8 cellular contexts compared by ENCODE assay signal in genomic region chrX:72123471-72124185, GRCh38. TPM values are rescaled to one million over a fixed set of nuclear protein-coding genes. Genes with fewer than 3 reads are reported as not detected.
A peak's percentile ranks its signal among the peaks of the same experiment; 100 is the strongest.
DNase-seq lines count a peak whose midpoint lies in the region; ATAC-seq, FAIRE-seq and TF ChIP-seq lines count a peak whose summit lies in the region.

No MANE protein-coding gene starts in this region.

- CTCF ChIA-PET in GM12878 (lab: Yijun Ruan, JAX) = interaction anchor here (1.3 to 9.8 kb wide), 4 partner anchors 14 to 125 kb away, joined by 3 to 81 read pairs (median 23); no protein-coding TSS in a partner anchor
- CTCF ChIA-PET in activated CD4-positive, alpha-beta memory T cell treated with anti-CD3 and anti-CD28 coated beads for 36 hours (lab: Charles Lee) = interaction anchor here (1.0 to 5.2 kb wide), 5 partner anchors 21 to 125 kb away, joined by 3 to 57 read pairs (median 19); no protein-coding TSS in a partner anchor

- TF ChIP-seq EP300 in GM12878 (IDR thresholded peaks at IDR 0.05; ENCODE audit: borderline replicate concordance in 1 of 2, control insufficient read depth in 1 of 2, low read depth in 2 of 2, low read length in 2 of 2) = no peak

- H3K27ac ChIP-seq in GM12878 (ENCODE audit: control insufficient read depth, insufficient read depth) (no peak overlapping the region), subcutaneous abdominal adipose tissue (ENCODE audit: low read depth, low read length) (peak overlapping the region; percentile 42)

- WGBS in GM12878 (ENCODE audit: insufficient coverage, insufficient replicate concordance, low lambda C conversion rate, missing lambda C conversion rate) = 44% methylated on average over 11 of the region's 11 CpGs

- no peaks in the 10 kb centered on the region for H3K79me2 ChIP-seq in GM12878 (ENCODE audit: control insufficient read depth, insufficient read depth, low read length)

- H3K4me1 ChIP-seq in GM12878 (ENCODE audit: control insufficient read depth, insufficient read depth, low read length) (0 out of 2 replicates have a peak, but pooled peaks cover 2% of the 10 kb centered on the region), subcutaneous abdominal adipose tissue (ENCODE audit: control insufficient read depth in 5 of 5, insufficient read depth in 5 of 5, low read length in 5 of 5) (peaks cover 31 to 78% (median 65%) of the 10 kb centered on the region in 5 donors)

- no peaks in the 10 kb centered on the region for H3K36me3 ChIP-seq in GM12878 (ENCODE audit: control insufficient read depth in 2 of 2, insufficient read depth in 2 of 2, low read length in 1 of 2)
- no peaks in the 10 kb centered on the region for H3K36me3 ChIP-seq in subcutaneous abdominal adipose tissue (ENCODE audit: control insufficient read depth in 5 of 5, insufficient read depth in 5 of 5, low read length in 5 of 5)

- no peak for TF ChIP-seq RAD21 in GM12878 (IDR thresholded peaks at IDR 0.05; ENCODE audit: insufficient read depth, low read depth, low read length)

- H3K4me2 ChIP-seq in GM12878 (ENCODE audit: control insufficient read depth, insufficient read depth) = no peak overlapping the region

- H3K4me3 ChIP-seq in GM12878 (no peak overlapping the region), subcutaneous abdominal adipose tissue (ENCODE audit: low read depth in 1 of 5, low read length in 5 of 5) (peak overlapping the region in 1 of 5 donors; percentile 13)

- DNase-seq in HT1080 (ENCODE audit: low read depth) (peak; percentile 23), GM12878 (ENCODE audit: low read depth, low spot score) (no peak), iris pigment epithelial cell (ENCODE audit: low read depth) (peak; percentile 49), HT-29 (ENCODE audit: low spot score) (no peak), mucosa of gallbladder (ENCODE audit: low spot score) (no peak)
- no peak for DNase-seq in activated CD4-positive, alpha-beta memory T cell treated with anti-CD3 and anti-CD28 coated beads for 36 hours

- intact Hi-C loops in GM12878 (cut with micrococcal nuclease; ENCODE audit: unreplicated experiment) = loop anchor here (2.0 kb wide), 1 partner anchor 23 kb away; no protein-coding TSS in a partner anchor
- intact Hi-C loops in activated CD4-positive, alpha-beta memory T cell treated with anti-CD3 and anti-CD28 coated beads for 36 hours (cut with micrococcal nuclease) = no loop called here

- SMC1A ChIA-PET in GM12878 (lab: Charles Lee; ENCODE audit: uncharacterized antibody, unreplicated experiment) = interaction anchor here (5.4 kb wide), 1 partner anchor 102 kb away, joined by 45 read pairs; no protein-coding TSS in a partner anchor

- H3K9ac ChIP-seq in GM12878 (ENCODE audit: control insufficient read depth, insufficient read depth, low read length) (no peak overlapping the region), subcutaneous abdominal adipose tissue (ENCODE audit: low read length in 5 of 5) (no peak overlapping the region)

- H3K9me3 ChIP-seq in GM12878 (replicated peaks; ENCODE audit: control insufficient read depth, insufficient read depth, low read length) (no peaks in the 10 kb centered on the region), subcutaneous abdominal adipose tissue (ENCODE audit: control insufficient read depth in 5 of 5, low read length in 5 of 5) (no peaks in the 10 kb centered on the region)

- H3K27me3 ChIP-seq in GM12878 (replicated peaks in 1 of 2; ENCODE audit: control insufficient read depth in 2 of 2, insufficient read depth in 2 of 2, low read length in 1 of 2) (no peaks in the 10 kb centered on the region; a peak in 2 of 4 replicates), subcutaneous abdominal adipose tissue (ENCODE audit: control insufficient read depth in 5 of 5, insufficient read depth in 4 of 5, low read length in 5 of 5) (peaks cover 0 to 39% (median 5%) of the 10 kb centered on the region in 5 donors)

- H4K20me1 ChIP-seq in GM12878 (ENCODE audit: control insufficient read depth, insufficient read depth) = no peaks in the 10 kb centered on the region

- no peaks in the 10 kb centered on the region for H3K9me3 Mint-ChIP-seq in activated CD4-positive, alpha-beta memory T cell treated with anti-CD3 and anti-CD28 coated beads for 36 hours

- H3K27me3 Mint-ChIP-seq in activated CD4-positive, alpha-beta memory T cell treated with anti-CD3 and anti-CD28 coated beads for 36 hours = no peaks in the 10 kb centered on the region

- peaks cover 56% of the 10 kb centered on the region for H3K4me1 Mint-ChIP-seq in activated CD4-positive, alpha-beta memory T cell treated with anti-CD3 and anti-CD28 coated beads for 36 hours (ENCODE audit: low read depth)

- no peak overlapping the region for H3K27ac Mint-ChIP-seq in activated CD4-positive, alpha-beta memory T cell treated with anti-CD3 and anti-CD28 coated beads for 36 hours

- BruUV-seq in GM12878 (replicated peaks; lab: Mats Ljungman, UMichigan) = no TSS peak

- ATAC-seq in GM12878 (no peak), GM21423 (IDR thresholded peaks at IDR 0.05; ENCODE audit: unreplicated experiment) (no peak)

- no peak for TF ChIP-seq CTCF in GM12878 (IDR thresholded peaks at IDR 0.05 in 2 of 3, conservative IDR thresholded peaks at IDR 0.05 in 1 of 3; ENCODE audit: control insufficient read depth in 2 of 3, extremely low read depth in 1 of 3, insufficient read depth in 1 of 3, low read depth in 3 of 3, low read length in 3 of 3)

- no peaks in the 10 kb centered on the region for H3K36me3 Mint-ChIP-seq in activated CD4-positive, alpha-beta memory T cell treated with anti-CD3 and anti-CD28 coated beads for 36 hours

- RAD21 ChIA-PET in GM12878 (lab: Charles Lee; ENCODE audit: unreplicated experiment) = interaction anchor here (0.9 to 4.3 kb wide), 2 partner anchors 104 to 125 kb away, joined by 4 to 43 read pairs; no protein-coding TSS in a partner anchor

- H3K4me3 Mint-ChIP-seq in activated CD4-positive, alpha-beta memory T cell treated with anti-CD3 and anti-CD28 coated beads for 36 hours = no peak overlapping the region

- no peak for FAIRE-seq in GM12878 (lab: Jason Lieb, UNC)

- H2AFZ ChIP-seq in GM12878 (ENCODE audit: control insufficient read depth, low read depth, low read length) = no peak overlapping the region

- POLR2A ChIA-PET in GM12878 (lab: Charles Lee) = interaction anchor here (0.6 kb wide), 1 partner anchor 24 kb away, joined by 9 read pairs; no protein-coding TSS in a partner anchor
- POLR2A ChIA-PET in activated CD4-positive, alpha-beta memory T cell treated with anti-CD3 and anti-CD28 coated beads for 36 hours (lab: Charles Lee) = no interaction called here

- in situ Hi-C loops in GM12878 (cut with MboI) = no loop called here

- no peak for TF ChIP-seq POLR2A in GM12878 (IDR thresholded peaks at IDR 0.05; ENCODE audit: low read depth, low read length)

TF ChIP-seq in GM12878, 131 proteins besides CTCF, POLR2A, EP300 and RAD21 (continues in another document):
- no peak for TF ChIP-seq EZH2 (IDR thresholded peaks at IDR 0.05; ENCODE audit: borderline replicate concordance, control insufficient read depth, low read depth, low read length)

RNA-seq across cellular contexts. Expression of gene RTL5, which starts 8.1 kb away (rescaled TPM):
- total RNA-seq in HT1080 (2014; rRNA removed; shearing (Covaris generic)) = not detected in 2 replicates
- polyA plus RNA-seq in HT1080 (2015; cell fraction: cytosol; rRNA removed) = 0.10 TPM in 1 of 2 replicates, not detected in the other
- 0.05 and 0.24 TPM in 2 replicates for polyA plus RNA-seq in HT1080 (2015; cell fraction: nucleus; rRNA removed)
- not detected in 2 replicates for total RNA-seq in GM12878 (2013; cell fraction: nucleolus; rRNA removed)
- total RNA-seq in GM12878 (2014; rRNA removed) (under 0.01 and 0.11 TPM in 2 replicates), GM12878 (2014; rRNA removed; fragmentation: Illumina TruSeq; extraction: Trizol) (not detected in 2 replicates), GM12878 (2021) (0.05 and 0.10 TPM in 2 replicates), mucosa of gallbladder (6.8 TPM)
- 0.25 TPM for polyA plus RNA-seq in GM12878 (2011; ENCODE audit: low read depth)
- polyA plus RNA-seq in GM12878 (2011; rRNA removed) (not detected in 2 replicates), GM12878 (2014; fragmentation: Illumina TruSeq; extraction: Trizol) (0.01 TPM in 1 of 2 replicates, not detected in the other), GM12878 (2014; fragmentation: Nextera tagmentation; extraction: Ambion mirVana) (not detected), GM12878 (2014; rRNA removed) (0.03 and 0.05 TPM in 2 replicates), GM12878 (2016; fragmentation: Nextera tagmentation; extraction: Ambion mirVana) (under 1 TPM in 1 of 2 experiments, not detected in 1; 0.08 TPM)
- not detected in 2 replicates for polyA plus RNA-seq in GM12878 (2011; cell fraction: cytosol; rRNA removed)
- polyA plus RNA-seq in GM12878 (2011; cell fraction: nucleus; rRNA removed) = 0.06 and 0.15 TPM in 2 replicates
- 0.28 and 0.34 TPM in 2 replicates for polyA plus RNA-seq in GM12878 (2012)
- polyA minus RNA-seq in GM12878 (2011; rRNA and poly(A)+ RNA removed) = not detected in 2 replicates
- not detected in 2 replicates for polyA minus RNA-seq in GM12878 (2011; cell fraction: cytosol; rRNA and poly(A)+ RNA removed)
- polyA minus RNA-seq in GM12878 (2011; cell fraction: nucleus; rRNA and poly(A)+ RNA removed) = not detected in 2 replicates
- total RNA-seq in HT-29 (2014; rRNA removed; shearing (Covaris generic)) = not detected in 2 replicates
- under 1 TPM; 0.76 to 0.92 TPM for total RNA-seq in activated CD4-positive, alpha-beta memory T cell treated with anti-CD3 and anti-CD28 coated beads for 36 hours

RNA-seq across cellular contexts. Expression of gene PIN4, which starts 57.9 kb away (rescaled TPM):
- 11.2 and 14.3 TPM in 2 replicates for total RNA-seq in HT1080 (2014; rRNA removed; shearing (Covaris generic))
- polyA plus RNA-seq in HT1080 (2015; cell fraction: cytosol; rRNA removed) = 8.3 and 12.0 TPM in 2 replicates
- 4.0 and 4.9 TPM in 2 replicates for polyA plus RNA-seq in HT1080 (2015; cell fraction: nucleus; rRNA removed)
- 17.9 and 19.4 TPM in 2 replicates for total RNA-seq in GM12878 (2013; cell fraction: nucleolus; rRNA removed)
- total RNA-seq in GM12878 (2014; rRNA removed) = 10.8 and 14.1 TPM in 2 replicates
- total RNA-seq in GM12878 (2014; rRNA removed; fragmentation: Illumina TruSeq; extraction: Trizol) = 31.1 and 32.7 TPM in 2 replicates
- total RNA-seq in GM12878 (2021) = 6.4 and 8.2 TPM in 2 replicates
- polyA plus RNA-seq in GM12878 (2011; ENCODE audit: low read depth) = 14.4 TPM
- polyA plus RNA-seq in GM12878 (2011; rRNA removed) = 14.6 and 25.1 TPM in 2 replicates
- polyA plus RNA-seq in GM12878 (2011; cell fraction: cytosol; rRNA removed) = 3.1 and 7.0 TPM in 2 replicates
- 6.4 and 10.2 TPM in 2 replicates for polyA plus RNA-seq in GM12878 (2011; cell fraction: nucleus; rRNA removed)
- polyA plus RNA-seq in GM12878 (2012) = 12.6 and 22.5 TPM in 2 replicates
- 31.7 and 46.4 TPM in 2 replicates for polyA plus RNA-seq in GM12878 (2014; fragmentation: Illumina TruSeq; extraction: Trizol)
- polyA plus RNA-seq in GM12878 (2014; fragmentation: Nextera tagmentation; extraction: Ambion mirVana) = 10 to 100 TPM; 46.5 to 53.6 TPM
- polyA plus RNA-seq in GM12878 (2014; rRNA removed) = 30.0 and 53.4 TPM in 2 replicates
- polyA plus RNA-seq in GM12878 (2016; fragmentation: Nextera tagmentation; extraction: Ambion mirVana) = 10 to 100 TPM; 36.1 to 44.9 TPM
- 3.1 and 4.0 TPM in 2 replicates for polyA minus RNA-seq in GM12878 (2011; rRNA and poly(A)+ RNA removed)
- polyA minus RNA-seq in GM12878 (2011; cell fraction: cytosol; rRNA and poly(A)+ RNA removed) = 2.7 and 3.5 TPM in 2 replicates
- 1.9 and 4.2 TPM in 2 replicates for polyA minus RNA-seq in GM12878 (2011; cell fraction: nucleus; rRNA and poly(A)+ RNA removed)
- 17.5 and 18.5 TPM in 2 replicates for total RNA-seq in HT-29 (2014; rRNA removed; shearing (Covaris generic))
- total RNA-seq in mucosa of gallbladder = 8.7 TPM
- 1 to 10 TPM; 7.5 to 7.8 TPM for total RNA-seq in activated CD4-positive, alpha-beta memory T cell treated with anti-CD3 and anti-CD28 coated beads for 36 hours

Comparison
In these comparisons a context has a peak if more than half of its experiments do, and no peak if none do; other contexts are left out.
1. DNase-seq: peak in HT1080 (single experiment) and iris pigment epithelial cell (single experiment); none in GM12878 (single experiment), HT-29 (single experiment), mucosa of gallbladder (single experiment) and activated CD4-positive, alpha-beta memory T cell treated with anti-CD3 and anti-CD28 coated beads for 36 hours (single experiment).